In the genomic region with DNA sequence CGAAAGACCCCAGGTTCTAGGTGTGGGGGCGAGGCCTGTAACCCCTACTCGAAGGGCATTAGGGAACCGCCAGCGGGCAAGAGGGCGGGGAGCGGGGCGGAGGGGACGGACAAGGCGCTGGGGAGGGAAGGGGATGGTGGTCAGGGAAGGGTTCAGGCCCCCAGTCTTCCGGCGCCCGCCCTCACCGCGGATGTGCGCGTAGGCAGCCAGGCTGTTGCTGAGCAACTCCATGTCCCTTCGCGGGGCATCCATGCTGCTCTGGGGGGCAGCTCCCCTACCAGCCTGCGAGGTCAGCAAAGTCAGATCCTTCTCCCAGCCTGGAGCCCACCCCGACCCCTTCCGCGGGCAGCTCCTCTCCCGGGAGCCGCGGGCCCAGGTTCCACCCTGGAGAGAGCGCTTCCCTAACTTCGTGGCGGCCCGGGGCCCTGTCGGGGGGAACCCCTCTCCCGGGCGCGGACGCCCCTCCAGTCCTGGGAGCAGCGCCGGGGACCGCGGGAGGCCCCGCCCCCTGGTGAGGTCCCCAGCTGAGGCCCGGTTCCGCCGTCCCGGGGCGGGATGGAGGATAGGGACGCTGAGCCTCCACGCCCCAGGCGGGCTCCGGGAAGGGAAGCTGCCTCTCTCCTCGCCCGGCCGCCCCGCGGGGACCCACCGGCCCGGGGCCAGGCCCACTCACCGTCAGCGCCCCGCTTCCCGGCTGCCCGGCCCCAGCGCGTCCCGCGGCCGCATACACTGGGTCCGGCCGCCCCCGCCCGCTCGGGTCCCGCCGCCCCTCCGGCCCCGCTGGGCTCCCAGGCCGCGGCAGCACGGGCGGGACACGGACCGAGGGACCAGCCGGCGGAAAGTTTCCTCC, we compare ENCODE assay signal across 1 cellular context.
TF ChIP-seq lines count a peak whose summit lies in the region.

No MANE protein-coding gene starts in this region.

TF ChIP-seq in GM12878, 131 proteins besides CTCF, POLR2A, EP300 and RAD21:
- TF ChIP-seq LARP7 (IDR thresholded peaks at IDR 0.05), result peak; percentile 52; the same call in 1 of the 2 replicates
- TF ChIP-seq NR2C2 (IDR thresholded peaks at IDR 0.05; ENCODE audit: borderline replicate concordance, control insufficient read depth, insufficient read length, low read depth), result no peak
- TF ChIP-seq MEF2A (IDR thresholded peaks at IDR 0.05; ENCODE audit: insufficient read depth, low read depth, low read length), result no peak
- TF ChIP-seq BHLHE40 (IDR thresholded peaks at IDR 0.05; ENCODE audit: borderline replicate concordance in 1 of 2, low read depth in 2 of 2, low read length in 1 of 2), result peak in 1 of 2 experiments; percentile 37; a peak in 1 of 4 replicates
- TF ChIP-seq RB1 (IDR thresholded peaks at IDR 0.05; ENCODE audit: borderline replicate concordance), result no peak
- TF ChIP-seq GATAD2B (conservative IDR thresholded peaks at IDR 0.05; ENCODE audit: low read depth), result peak; percentile 26; the same call in 1 of the 2 replicates
- TF ChIP-seq BCL3 (IDR thresholded peaks at IDR 0.05; ENCODE audit: borderline replicate concordance, insufficient read depth, low read depth, low read length, poor library complexity, severe bottlenecking), result peak; percentile 27
- TF ChIP-seq FOXM1 (IDR thresholded peaks at IDR 0.05; ENCODE audit: low read depth, low read length), result no peak
- TF ChIP-seq CHD2 (IDR thresholded peaks at IDR 0.05; ENCODE audit: borderline replicate concordance, low read depth, low read length), result 0 out of 2 replicates have a peak, but pooled peaks have one; percentile 4
- no peak for TF ChIP-seq HDAC2 (IDR thresholded peaks at IDR 0.05)
- TF ChIP-seq TCF3 (IDR thresholded peaks at IDR 0.05; ENCODE audit: borderline replicate concordance, insufficient read depth, low read depth, low read length), result no peak
- peak; percentile 26; the same call in 1 of the 2 replicates for TF ChIP-seq BACH1 (IDR thresholded peaks at IDR 0.05; ENCODE audit: borderline replicate concordance)
- TF ChIP-seq ZNF274 (IDR thresholded peaks at IDR 0.05; ENCODE audit: insufficient read depth, insufficient read length), result no peak
- TF ChIP-seq NFIC (IDR thresholded peaks at IDR 0.05; ENCODE audit: low read depth, low read length), result no peak
- TF ChIP-seq IKZF1 (conservative IDR thresholded peaks at IDR 0.05), result peak; percentile 67
